In the genomic region with DNA sequence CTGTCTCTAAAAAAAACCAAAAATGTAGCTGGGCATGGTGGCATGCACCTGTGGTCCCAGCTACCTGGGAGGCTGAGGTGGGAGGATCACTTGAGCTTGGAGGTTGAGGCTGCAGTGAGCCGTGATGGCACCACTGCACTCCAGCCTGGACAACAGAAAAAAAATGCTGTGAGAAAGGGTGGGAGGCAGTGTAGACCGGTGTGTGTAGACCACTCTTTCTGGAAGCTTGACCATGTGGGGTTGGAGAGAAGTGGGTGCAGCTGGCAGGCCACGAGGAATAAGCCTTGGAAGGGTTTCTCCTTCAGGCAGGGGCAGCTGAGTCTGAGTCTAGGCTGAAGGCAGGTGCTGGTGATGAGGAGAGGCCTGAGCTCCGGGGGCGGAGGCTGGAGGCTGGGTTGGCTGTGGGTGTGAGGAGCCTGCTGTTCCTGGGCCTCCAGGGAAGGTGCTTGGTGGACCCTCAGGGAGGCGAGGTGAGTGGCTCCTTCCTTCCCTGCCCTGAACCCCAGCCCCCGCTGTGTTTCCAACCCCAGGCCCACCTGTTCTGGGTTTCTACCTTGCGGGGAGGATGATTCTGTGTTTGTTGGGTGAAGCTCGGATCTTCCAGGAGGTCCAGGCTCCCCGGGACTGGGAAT, we compare ENCODE assay signal across 23 cellular contexts. TPM values are rescaled to one million over a fixed set of nuclear protein-coding genes. Genes with fewer than 3 reads are reported as not detected.
A peak's percentile ranks its signal among the peaks of the same experiment; 100 is the strongest.
DNase-seq lines count a peak whose midpoint lies in the region; ATAC-seq, FAIRE-seq and TF ChIP-seq lines count a peak whose summit lies in the region.
"Had no signal": no experiment of that assay in that cellular context is flagged by ENCODE, and none has a peak within 500 bp of the region (broad histone marks: within the 10 kb centered on the region; RNA-seq: fewer than 3 reads in every experiment).

No MANE protein-coding gene starts in this region.

- H3K79me2 ChIP-seq in HepG2 (ENCODE audit: insufficient read depth, low read length), result no peaks in the 10 kb centered on the region

- no peak for TF ChIP-seq EP300 in HepG2 (IDR thresholded peaks at IDR 0.05; ENCODE audit: low read depth in 2 of 2, low read length in 2 of 2)
- no peak for TF ChIP-seq EP300 in HepG2 (CRISPR knock-in tag; IDR thresholded peaks at IDR 0.05; ENCODE audit: borderline replicate concordance)
- TF ChIP-seq EP300 in stomach (IDR thresholded peaks at IDR 0.05), result no peak

- no peaks in the 10 kb centered on the region for H4K20me1 ChIP-seq in HepG2 (ENCODE audit: insufficient read depth, low read length)

- CTCF ChIA-PET in activated naive CD4-positive, alpha-beta T cell treated with anti-CD3 and anti-CD28 coated beads, Interleukin-2, amount 10 ng/mL, durations not matched to agents 7 days and 5 days (lab: Charles Lee), result interaction anchor here (1.5 kb wide), 1 partner anchor 9 kb away, joined by 9 read pairs; a partner anchor contains a TSS
- CTCF ChIA-PET in activated CD4-positive, alpha-beta memory T cell treated with anti-CD3 and anti-CD28 coated beads for 36 hours (lab: Charles Lee), result interaction anchor here (0.7 to 2.1 kb wide), 9 partner anchors 9 to 169 kb away, joined by 3 to 13 read pairs (median 4); a partner anchor contains a TSS
- CTCF ChIA-PET in HepG2 (lab: Yijun Ruan, JAX; ENCODE audit: low intra/inter-chr PET ratio, low total read pairs), result no interaction called here

- no peaks in the 10 kb centered on the region for H3K9me3 ChIP-seq in HepG2 (ENCODE audit: low read length)
- H3K9me3 ChIP-seq in stomach, result no peaks in the 10 kb centered on the region
- H3K9me3 ChIP-seq: esophagus squamous epithelium, upper lobe of left lung had no signal

- DNase-seq in activated naive CD4-positive, alpha-beta T cell treated with anti-CD3 and anti-CD28 coated beads, Interleukin-2, amount 10 ng/mL, durations not matched to agents 7 days and 5 days, result no peak
- DNase-seq in activated naive CD4-positive, alpha-beta T cell treated with anti-CD3 and anti-CD28 coated beads, Interleukin-2, amount 50 U/mL, for 16 hours, result no peak
- DNase-seq in activated CD4-positive, alpha-beta memory T cell treated with anti-CD3 and anti-CD28 coated beads for 36 hours, result no peak
- DNase-seq in HepG2 (ENCODE audit: low spot score) (no peak), stomach (peak; percentile 20), NCI-H1694 treated with DMSO at 0.1 percent for 48 hours (lab: John Stamatoyannopoulos, UW) (no peak), HK-2 (ENCODE audit: unreplicated experiment) (no peak)
- DNase-seq: activated B cell treated with CpG ODN at 0.5 μM for 24 hours; amniotic stem cell; caudate nucleus; COR-L47; effector CD8-positive, alpha-beta T cell; esophagus squamous epithelium; HFFc6; midbrain; NCI-H1048; NCI-H2107; NCI-H510A treated with DMSO at 0.1 percent for 48 hours; right cardiac atrium; Right ventricle myocardium superior had no signal

- H3K9ac ChIP-seq in HepG2 (ENCODE audit: insufficient read depth, low read depth, low read length), result 0 out of 2 replicates have a peak overlapping the region, but pooled peaks have one; percentile 15
- H3K9ac ChIP-seq: KMS-11 had no signal

- no peak for TF ChIP-seq RAD21 in HepG2 (CRISPR knock-in tag; IDR thresholded peaks at IDR 0.05)

- ATAC-seq in HepG2 (no peak), GM18498 (IDR thresholded peaks at IDR 0.05; ENCODE audit: unreplicated experiment) (no peak)

- H3K36me3 ChIP-seq in HepG2 (replicated peaks in 1 of 2; ENCODE audit: control insufficient read depth in 1 of 2, insufficient read depth in 2 of 2, low read length in 2 of 2), result no peaks in the 10 kb centered on the region
- no peaks in the 10 kb centered on the region for H3K36me3 ChIP-seq in stomach
- H3K36me3 ChIP-seq: esophagus squamous epithelium, upper lobe of left lung had no signal

- no peaks in the 10 kb centered on the region for H3K9me3 Mint-ChIP-seq in activated naive CD4-positive, alpha-beta T cell treated with anti-CD3 and anti-CD28 coated beads, Interleukin-2, amount 10 ng/mL, durations not matched to agents 7 days and 5 days
- no peaks in the 10 kb centered on the region for H3K9me3 Mint-ChIP-seq in activated CD4-positive, alpha-beta memory T cell treated with anti-CD3 and anti-CD28 coated beads for 36 hours
- H3K9me3 Mint-ChIP-seq: activated B cell treated with CpG ODN at 0.5 μM for 24 hours, HFFc6 had no signal

- peaks cover 2% of the 10 kb centered on the region for H3K36me3 Mint-ChIP-seq in activated naive CD4-positive, alpha-beta T cell treated with anti-CD3 and anti-CD28 coated beads, Interleukin-2, amount 10 ng/mL, durations not matched to agents 7 days and 5 days
- no peaks in the 10 kb centered on the region for H3K36me3 Mint-ChIP-seq in activated CD4-positive, alpha-beta memory T cell treated with anti-CD3 and anti-CD28 coated beads for 36 hours

- no peak for TF ChIP-seq POLR2A in HepG2 (IDR thresholded peaks at IDR 0.05; ENCODE audit: insufficient read depth in 1 of 2, low read depth in 2 of 2, low read length in 2 of 2)
- no peak for TF ChIP-seq POLR2A in stomach (IDR thresholded peaks at IDR 0.05)

- TF ChIP-seq CTCF in HepG2 (CRISPR knock-in tag; IDR thresholded peaks at IDR 0.05), result no peak
- no peak for TF ChIP-seq CTCF in stomach (IDR thresholded peaks at IDR 0.05)

- FAIRE-seq in HepG2 (lab: Jason Lieb, UNC), result no peak

- no peak overlapping the region for H3K4me3 Mint-ChIP-seq in activated naive CD4-positive, alpha-beta T cell treated with anti-CD3 and anti-CD28 coated beads, Interleukin-2, amount 10 ng/mL, durations not matched to agents 7 days and 5 days
- H3K4me3 Mint-ChIP-seq in activated CD4-positive, alpha-beta memory T cell treated with anti-CD3 and anti-CD28 coated beads for 36 hours, result no peak overlapping the region
- H3K4me3 Mint-ChIP-seq: activated B cell treated with CpG ODN at 0.5 μM for 24 hours, HFFc6 had no signal

- BruUV-seq in HepG2 (replicated peaks; lab: Mats Ljungman, UMichigan), result no TSS peak

- POLR2A ChIA-PET in activated CD4-positive, alpha-beta memory T cell treated with anti-CD3 and anti-CD28 coated beads for 36 hours (lab: Charles Lee), result interaction anchor here (1.0 to 3.4 kb wide), 4 partner anchors 9 to 226 kb away, joined by 3 to 26 read pairs (median 5); a partner anchor contains a TSS
- POLR2A ChIA-PET in HepG2 (lab: Yijun Ruan, JAX), result interaction anchor here (0.7 to 3.0 kb wide), 3 partner anchors 8 to 11 kb away, joined by 3 to 21 read pairs (median 4); a partner anchor contains a TSS

- peak overlapping the region; percentile 98 for H3K27ac Mint-ChIP-seq in activated naive CD4-positive, alpha-beta T cell treated with anti-CD3 and anti-CD28 coated beads, Interleukin-2, amount 10 ng/mL, durations not matched to agents 7 days and 5 days
- peak overlapping the region; percentile 82 for H3K27ac Mint-ChIP-seq in activated CD4-positive, alpha-beta memory T cell treated with anti-CD3 and anti-CD28 coated beads for 36 hours
- H3K27ac Mint-ChIP-seq: activated B cell treated with CpG ODN at 0.5 μM for 24 hours, HFFc6 had no signal

- intact Hi-C loops in activated CD4-positive, alpha-beta memory T cell treated with anti-CD3 and anti-CD28 coated beads for 36 hours (cut with micrococcal nuclease), result loop anchor here (10.0 kb wide), 1 partner anchor 285 kb away; no protein-coding TSS in a partner anchor
- intact Hi-C loops in HepG2 (cut with micrococcal nuclease; ENCODE audit: unreplicated experiment) (loop anchor here (10.0 kb wide), 1 partner anchor 145 kb away; a partner anchor contains a TSS), stomach (cut with DNase I; ENCODE audit: low total_unique reads) (no loop called here)

- no peaks in the 10 kb centered on the region for H3K27me3 Mint-ChIP-seq in activated naive CD4-positive, alpha-beta T cell treated with anti-CD3 and anti-CD28 coated beads, Interleukin-2, amount 10 ng/mL, durations not matched to agents 7 days and 5 days
- H3K27me3 Mint-ChIP-seq in activated CD4-positive, alpha-beta memory T cell treated with anti-CD3 and anti-CD28 coated beads for 36 hours, result no peaks in the 10 kb centered on the region
- H3K27me3 Mint-ChIP-seq: activated B cell treated with CpG ODN at 0.5 μM for 24 hours had no signal

- H3K4me1 ChIP-seq in HepG2 (ENCODE audit: insufficient read depth, low read length), result peaks cover 89% of the 10 kb centered on the region
- H3K4me1 ChIP-seq in stomach, result peaks cover 0 to 12% (median 8%) of the 10 kb centered on the region in 4 donors
- H3K4me1 ChIP-seq: esophagus squamous epithelium, upper lobe of left lung had no signal

- H2AFZ ChIP-seq in HepG2 (ENCODE audit: low read length), result no peak overlapping the region

- H3K4me1 Mint-ChIP-seq in activated naive CD4-positive, alpha-beta T cell treated with anti-CD3 and anti-CD28 coated beads, Interleukin-2, amount 10 ng/mL, durations not matched to agents 7 days and 5 days, result peaks cover 50% of the 10 kb centered on the region
- H3K4me1 Mint-ChIP-seq in activated CD4-positive, alpha-beta memory T cell treated with anti-CD3 and anti-CD28 coated beads for 36 hours (ENCODE audit: low read depth), result peaks cover 37% of the 10 kb centered on the region

- no peak overlapping the region for H3K4me2 ChIP-seq in HepG2 (ENCODE audit: low read depth, low read length)
- H3K4me2 ChIP-seq: KMS-11 had no signal

- H3K27ac ChIP-seq in HepG2 (ENCODE audit: extremely low read length, insufficient read depth, low read length) (peak overlapping the region; percentile 78), stomach (peak overlapping the region in 1 of 5 donors; percentile 28)
- H3K27ac ChIP-seq: esophagus squamous epithelium, KMS-11 had no signal

- in situ Hi-C loops in HepG2 (cut with HindIII; ENCODE audit: extremely low pct_ligation_motif_present, low pct_unique_long_range_greater_than_20kb), result loop anchor here (10.0 kb wide), 1 partner anchor 175 kb away; no protein-coding TSS in a partner anchor

- H3K27me3 ChIP-seq in HepG2 (ENCODE audit: control insufficient read depth in 1 of 2, insufficient read depth in 2 of 2, low read length in 2 of 2), result no peaks in the 10 kb centered on the region
- no peaks in the 10 kb centered on the region for H3K27me3 ChIP-seq in stomach
- H3K27me3 ChIP-seq: esophagus squamous epithelium, upper lobe of left lung had no signal

- WGBS in HepG2 (ENCODE audit: low lambda C conversion rate), result 91% methylated on average over 4 of the region's 10 CpGs
- WGBS in stomach, 5 donors, result 87 to 93% (median 92%) methylated on average over 10 of the region's 10 CpGs

- H3K4me3 ChIP-seq in HepG2 (replicated peaks in 1 of 3; ENCODE audit: insufficient read depth in 1 of 3, low read depth in 2 of 3, low read length in 3 of 3) (no peak overlapping the region), stomach (no peak overlapping the region)
- H3K4me3 ChIP-seq: esophagus squamous epithelium, upper lobe of left lung had no signal

RNA-seq across cellular contexts. Expression of a gene that starts 9.3 kb away (rescaled TPM):
- 10 to 100 TPM; 37.1 to 37.3 TPM for total RNA-seq in activated CD4-positive, alpha-beta memory T cell treated with anti-CD3 and anti-CD28 coated beads for 36 hours
- 46.5 and 53.3 TPM in 2 replicates for total RNA-seq in HepG2 (2016; rRNA removed; fragmentation: Illumina TruSeq; extraction: Trizol)
- 65.4 and 73.2 TPM in 2 replicates for total RNA-seq in HepG2 (2016; cell fraction: cytosol; rRNA removed; fragmentation: Illumina TruSeq; extraction: Trizol; ENCODE audit: low read depth)
- 45.9 and 47.6 TPM in 2 replicates for total RNA-seq in HepG2 (2016; cell fraction: insoluble cytoplasmic fraction; rRNA removed; fragmentation: Illumina TruSeq; extraction: Trizol)
- 39.0 and 41.3 TPM in 2 replicates for total RNA-seq in HepG2 (2016; cell fraction: membrane; rRNA removed; fragmentation: Illumina TruSeq; extraction: Trizol)
- total RNA-seq in HepG2 (2016; cell fraction: nucleus; rRNA removed; fragmentation: Illumina TruSeq; extraction: Trizol), result 38.2 and 42.5 TPM in 2 replicates
- polyA plus RNA-seq in HepG2 (2011; rRNA removed), result 29.5 and 31.8 TPM in 2 replicates
- polyA plus RNA-seq in HepG2 (2011; cell fraction: cytosol; rRNA removed), result 29.0 and 31.7 TPM in 2 replicates
- polyA plus RNA-seq in HepG2 (2011; cell fraction: nucleus; rRNA removed), result 29.6 and 30.6 TPM in 2 replicates
- polyA plus RNA-seq in HepG2 (2012), result 31.1 and 34.7 TPM in 2 replicates
- 5.0 TPM in 2 replicates for polyA plus RNA-seq in HepG2 (2016; cell fraction: cytosol; fragmentation: Illumina TruSeq; extraction: Trizol; ENCODE audit: low read depth)
- polyA plus RNA-seq in HepG2 (2016; cell fraction: insoluble cytoplasmic fraction; fragmentation: Illumina TruSeq; extraction: Trizol; ENCODE audit: low read depth), result 34.0 and 38.1 TPM in 2 replicates
- polyA plus RNA-seq in HepG2 (2016; cell fraction: membrane; fragmentation: Illumina TruSeq; extraction: Trizol; ENCODE audit: low read depth), result 15.8 and 17.3 TPM in 2 replicates
- polyA plus RNA-seq in HepG2 (2016; cell fraction: nucleus; fragmentation: Illumina TruSeq; extraction: Trizol; ENCODE audit: insufficient read depth, low read depth), result 42.2 and 45.1 TPM in 2 replicates
- polyA minus RNA-seq in HepG2 (2011; rRNA and poly(A)+ RNA removed; ENCODE audit: low replicate concordance), result 34.1 and 63.3 TPM in 2 replicates
- polyA minus RNA-seq in HepG2 (2011; cell fraction: cytosol; rRNA and poly(A)+ RNA removed), result 21.7 and 28.5 TPM in 2 replicates
- polyA minus RNA-seq in HepG2 (2011; cell fraction: nucleus; rRNA and poly(A)+ RNA removed), result 25.8 and 31.3 TPM in 2 replicates
- total RNA-seq in stomach, result 10 to 100 TPM; 33.5 to 72.4 (median 40.8) TPM
- polyA plus RNA-seq in stomach, result 10 to 100 TPM; 19.5 to 42.5 (median 40.0) TPM
